In genomic region chr5:36383942-36384341, GRCh38 we compare ENCODE assay signal across 28 cellular contexts.
"Had no signal": no experiment of that assay in that cellular context is flagged by ENCODE, and none has a peak within 500 bp of the region (broad histone marks: within the 10 kb centered on the region; RNA-seq: fewer than 3 reads in every experiment).

No MANE protein-coding gene starts in this region.

- H3K27me3 ChIP-seq: adrenal gland, body of pancreas, Peyer's patch, SJSA1 had no signal

- H3K4me3 ChIP-seq: adrenal gland, body of pancreas, Peyer's patch, SJSA1 had no signal

- H3K9me3 Mint-ChIP-seq: activated naive CD8-positive, alpha-beta T cell treated with anti-CD3 and anti-CD28 coated beads, Interleukin-2, amount 10 ng/mL, durations not matched to agents 7 days and 5 days; WTC11 had no signal

- H3K4me3 Mint-ChIP-seq: activated CD8-positive, alpha-beta T cell treated with anti-CD3 and anti-CD28 coated beads, Interleukin-2, amount 10 ng/mL, durations not matched to agents 7 days and 5 days; activated naive CD8-positive, alpha-beta T cell treated with anti-CD3 and anti-CD28 coated beads, Interleukin-2, amount 10 ng/mL, durations not matched to agents 7 days and 5 days; T-helper 17 cell; WTC11 had no signal

- DNase-seq: activated CD4-positive, alpha-beta T cell treated with anti-CD3 and anti-CD28 coated beads for 48 hours; activated CD4-positive, alpha-beta T cell treated with anti-CD3 and anti-CD28 coated beads, Interleukin-2, amount 50 U/mL, for 4 hours; activated CD4-positive, CD25-positive, alpha-beta regulatory T cell treated with anti-CD3 and anti-CD28 coated beads, Interleukin-2, amount 50 U/mL, for 72 hours; activated CD8-positive, alpha-beta memory T cell treated with anti-CD3 and anti-CD28 coated beads, Interleukin-2, amount 50 U/mL, for 48 hours; activated CD8-positive, alpha-beta T cell treated with anti-CD3 and anti-CD28 coated beads, Interleukin-2, amount 10 ng/mL, durations not matched to agents 7 days and 5 days; activated naive CD4-positive, alpha-beta T cell treated with anti-CD3 and anti-CD28 coated beads, Interleukin-2, amount 50 U/mL, for 16 hours; activated naive CD8-positive, alpha-beta T cell treated with anti-CD3 and anti-CD28 coated beads, Interleukin-2, amount 10 ng/mL, durations not matched to agents 7 days and 5 days; activated T-cell treated with anti-CD3 and anti-CD28 coated beads, Interleukin-2, amount 50 U/mL, for 1 hour; adrenal gland; anterior cingulate cortex; body of pancreas; central memory CD4-positive, alpha-beta T cell; Kasumi-1; NCI-H1048; NCI-H146; NCI-H187 treated with DMSO at 0.1 percent for 48 hours; NCI-H2081 treated with DMSO at 0.1 percent for 48 hours; NCI-H446 treated with DMSO at 0.1 percent for 48 hours; NCI-H524 treated with DMSO at 0.1 percent for 48 hours; NCI-H774; OCI-M1; Peyer's patch; SHP77; SW 1271; T-helper 17 cell; T-helper 9 cell had no signal

- H3K36me3 ChIP-seq: adrenal gland, Peyer's patch, SJSA1 had no signal

- H3K36me3 Mint-ChIP-seq: activated naive CD8-positive, alpha-beta T cell treated with anti-CD3 and anti-CD28 coated beads, Interleukin-2, amount 10 ng/mL, durations not matched to agents 7 days and 5 days; WTC11 had no signal

- H3K27ac Mint-ChIP-seq: activated CD8-positive, alpha-beta T cell treated with anti-CD3 and anti-CD28 coated beads, Interleukin-2, amount 10 ng/mL, durations not matched to agents 7 days and 5 days; activated naive CD8-positive, alpha-beta T cell treated with anti-CD3 and anti-CD28 coated beads, Interleukin-2, amount 10 ng/mL, durations not matched to agents 7 days and 5 days; T-helper 17 cell; WTC11 had no signal

- H3K27ac ChIP-seq: adrenal gland, body of pancreas, Peyer's patch, SJSA1 had no signal

- H3K4me1 ChIP-seq: body of pancreas, Peyer's patch, SJSA1 had no signal

- H3K9me3 ChIP-seq: adrenal gland, body of pancreas, Peyer's patch, SJSA1 had no signal
